Comparison of ENCODE assay signal across 9 cellular contexts in genomic region chrX:17242470-17242869, GRCh38.
DNase-seq lines count a peak whose midpoint lies in the region; ATAC-seq and TF ChIP-seq lines count a peak whose summit lies in the region.
"Had no signal": no experiment of that assay in that cellular context is flagged by ENCODE, and none has a peak within 500 bp of the region (broad histone marks: within the 10 kb centered on the region; RNA-seq: fewer than 3 reads in every experiment).

No MANE protein-coding gene starts in this region.

- H4K20me1 ChIP-seq in IMR-90 (ENCODE audit: insufficient read depth, low read length) (no peaks in the 10 kb centered on the region), OCI-LY7 (ENCODE audit: insufficient read depth, low read length) (no peaks in the 10 kb centered on the region)

- H3K27me3 ChIP-seq in IMR-90 (ENCODE audit: control insufficient read depth, insufficient read depth, low read length) (peaks cover 6% of the 10 kb centered on the region), left lung (no peaks in the 10 kb centered on the region), suprapubic skin (no peaks in the 10 kb centered on the region)

- CTCF ChIA-PET in IMR-90 (lab: Yijun Ruan, JAX) (interaction anchor here (0.6 to 2.1 kb wide), 6 partner anchors 25 to 447 kb away, joined by 3 to 9 read pairs (median 3); no protein-coding TSS in a partner anchor), OCI-LY7 (lab: Charles Lee; ENCODE audit: unreplicated experiment) (no interaction called here)

- no peak overlapping the region for H3K4me3 Mint-ChIP-seq in activated T-cell treated with anti-CD3 and anti-CD28 coated beads, Interleukin-2, amount 50 U/mL, for 24 hours

- WGBS in IMR-90 (ENCODE audit: extremely low coverage in 2 of 2, insufficient read length in 1 of 2), 2 experiments = no CpG with 5 or more reads among the region's 5 CpGs
- WGBS in suprapubic skin = 21% methylated on average over 5 of the region's 5 CpGs

- BruUV-seq in IMR-90 (replicated peaks; lab: Mats Ljungman, UMichigan) = no TSS peak
- BruUV-seq in OCI-LY7 (replicated peaks; lab: Mats Ljungman, UMichigan) = no TSS peak

- H3K79me2 ChIP-seq in OCI-LY7 (ENCODE audit: insufficient read depth, low read depth, low read length) = no peaks in the 10 kb centered on the region

- H4K91ac ChIP-seq in IMR-90 (ENCODE audit: insufficient read depth, low read depth, low read length) = no peak overlapping the region

- no peak overlapping the region for H4K5ac ChIP-seq in IMR-90 (ENCODE audit: low read depth, low read length)

- H3K4me1 Mint-ChIP-seq in activated T-cell treated with anti-CD3 and anti-CD28 coated beads, Interleukin-2, amount 50 U/mL, for 24 hours (ENCODE audit: low read depth) = no peaks in the 10 kb centered on the region

- H2BK5ac ChIP-seq in IMR-90 (ENCODE audit: low read depth, low read length, poor library complexity, severe bottlenecking) = no peak overlapping the region

- no peak overlapping the region for H2AK5ac ChIP-seq in IMR-90 (ENCODE audit: low read depth, low read length)

- H3K9ac ChIP-seq in IMR-90 (ENCODE audit: low read depth, low read length) = no peak overlapping the region

- H3K27ac Mint-ChIP-seq in activated T-cell treated with anti-CD3 and anti-CD28 coated beads, Interleukin-2, amount 50 U/mL, for 24 hours = no peak overlapping the region
- H3K27ac Mint-ChIP-seq: activated naive CD4-positive, alpha-beta T cell treated with anti-CD3 and anti-CD28 coated beads, Interleukin-2, amount 50 U/mL, for 72 hours had no signal

- no peaks in the 10 kb centered on the region for H3K9me3 ChIP-seq in IMR-90 (ENCODE audit: control insufficient read depth, insufficient read depth, low read length)
- H3K9me3 ChIP-seq in OCI-LY7 (ENCODE audit: low read length) = no peaks in the 10 kb centered on the region
- no peaks in the 10 kb centered on the region for H3K9me3 ChIP-seq in left lung
- no peaks in the 10 kb centered on the region for H3K9me3 ChIP-seq in suprapubic skin

- no peak overlapping the region for H4K8ac ChIP-seq in IMR-90 (ENCODE audit: low read depth in 2 of 2, low read length in 2 of 2)

- dilution Hi-C loops in IMR-90 (cut with HindIII; ENCODE audit: low sequenced_read_pairs, unreplicated experiment) = no loop called here

- H3K36me3 ChIP-seq in IMR-90 (ENCODE audit: control insufficient read depth, insufficient read depth, low read length) = no peaks in the 10 kb centered on the region
- no peaks in the 10 kb centered on the region for H3K36me3 ChIP-seq in OCI-LY7 (ENCODE audit: insufficient read depth, low read length)
- no peaks in the 10 kb centered on the region for H3K36me3 ChIP-seq in left lung
- no peaks in the 10 kb centered on the region for H3K36me3 ChIP-seq in suprapubic skin

- H3K27ac ChIP-seq in IMR-90 (ENCODE audit: insufficient read depth, low read length) = no peak overlapping the region
- no peak overlapping the region for H3K27ac ChIP-seq in OCI-LY7 (ENCODE audit: low read depth, low read length, poor library complexity, severe bottlenecking)
- no peak overlapping the region for H3K27ac ChIP-seq in left lung
- H3K27ac ChIP-seq in suprapubic skin = no peak overlapping the region

- no peaks in the 10 kb centered on the region for H3K79me1 ChIP-seq in IMR-90 (ENCODE audit: low read depth in 1 of 2, low read length in 2 of 2)

- TF ChIP-seq EP300 in suprapubic skin (IDR thresholded peaks at IDR 0.05) = no peak

- TF ChIP-seq POLR2A in IMR-90 (IDR thresholded peaks at IDR 0.05; ENCODE audit: low read depth, low read length) (no peak), suprapubic skin (IDR thresholded peaks at IDR 0.05) (no peak)

- H3K9me1 ChIP-seq in IMR-90 (ENCODE audit: insufficient read depth, low read length) = no peaks in the 10 kb centered on the region

- H3K4ac ChIP-seq in IMR-90 (ENCODE audit: low read depth, low read length) = no peak overlapping the region

- H2BK120ac ChIP-seq in IMR-90 (ENCODE audit: low read depth, low read length) = no peak overlapping the region

- DNase-seq in activated T-cell treated with anti-CD3 and anti-CD28 coated beads for 24 hours (ENCODE audit: low read depth) = peak; percentile 11
- no peak for DNase-seq in activated T-cell treated with anti-CD3 and anti-CD28 coated beads, Interleukin-2, amount 50 U/mL, for 24 hours
- peak; percentile 55 for DNase-seq in IMR-90
- peak; percentile 21 for DNase-seq in OCI-LY7 (ENCODE audit: low spot score)
- DNase-seq in cardiac fibroblast (ENCODE audit: low read depth in 2 of 2) = peak; percentile 55 to 60
- no peak for DNase-seq in left lung
- DNase-seq in suprapubic skin (ENCODE audit: low spot score in 2 of 2) = no peak

- no peaks in the 10 kb centered on the region for H3K4me1 ChIP-seq in IMR-90 (ENCODE audit: control insufficient read depth, insufficient read depth, low read length)
- no peaks in the 10 kb centered on the region for H3K4me1 ChIP-seq in OCI-LY7 (ENCODE audit: insufficient read depth, low read length, poor library complexity, severe bottlenecking)
- H3K4me1 ChIP-seq in left lung = no peaks in the 10 kb centered on the region
- no peaks in the 10 kb centered on the region for H3K4me1 ChIP-seq in suprapubic skin

- in situ Hi-C loops in IMR-90 (cut with MboI; ENCODE audit: low sequenced_read_pairs) = loop anchor here (10.0 kb wide), 1 partner anchor 442 kb away; no protein-coding TSS in a partner anchor

- ATAC-seq in IMR-90 (ENCODE audit: low read depth) (peak; percentile 88), left lung (peak; percentile 80), GM21619 (IDR thresholded peaks at IDR 0.05; ENCODE audit: unreplicated experiment) (no peak)
- ATAC-seq: activated naive CD4-positive, alpha-beta T cell treated with anti-CD3 and anti-CD28 coated beads, Interleukin-2, amount 50 U/mL, for 72 hours had no signal

- H3K9me2 ChIP-seq in OCI-LY7 (ENCODE audit: insufficient read depth, low read length) = no peaks in the 10 kb centered on the region

- no peak overlapping the region for H3K4me2 ChIP-seq in IMR-90 (ENCODE audit: low read depth, low read length)
- no peak overlapping the region for H3K4me2 ChIP-seq in OCI-LY7 (ENCODE audit: low read length)

- intact Hi-C loops in IMR-90 (cut with micrococcal nuclease) = loop anchor here (1.0 to 5.0 kb wide), 5 partner anchors 133 to 968 kb away; partner anchors contain the start of gene NHS
- intact Hi-C loops in OCI-LY7 (cut with micrococcal nuclease; ENCODE audit: unreplicated experiment) = loop anchor here (10.0 kb wide), 1 partner anchor 352 kb away; no protein-coding TSS in a partner anchor
- intact Hi-C loops in left lung (cut with DNase I) = no loop called here

- no peak overlapping the region for H2AFZ ChIP-seq in IMR-90 (replicated peaks; ENCODE audit: low read length, poor library complexity)
- no peak overlapping the region for H2AFZ ChIP-seq in OCI-LY7 (ENCODE audit: low read length)

- H3K9me3 Mint-ChIP-seq in activated T-cell treated with anti-CD3 and anti-CD28 coated beads, Interleukin-2, amount 50 U/mL, for 24 hours = no peaks in the 10 kb centered on the region
- H3K9me3 Mint-ChIP-seq: activated naive CD4-positive, alpha-beta T cell treated with anti-CD3 and anti-CD28 coated beads, Interleukin-2, amount 50 U/mL, for 72 hours had no signal

- no peak overlapping the region for H3K18ac ChIP-seq in IMR-90 (ENCODE audit: low read depth, low read length)

- no peak overlapping the region for H2BK20ac ChIP-seq in IMR-90 (ENCODE audit: low read depth, low read length)

- no peak overlapping the region for H3K56ac ChIP-seq in IMR-90 (ENCODE audit: extremely low read depth, insufficient read depth, low read length)

- POLR2A ChIA-PET in IMR-90 (lab: Charles Lee; ENCODE audit: unreplicated experiment) = no interaction called here
- POLR2A ChIA-PET in OCI-LY7 (lab: Charles Lee) = interaction anchor here (0.6 kb wide), 1 partner anchor 249 kb away, joined by 3 read pairs; no protein-coding TSS in a partner anchor

- H2BK15ac ChIP-seq in IMR-90 (ENCODE audit: low read depth, low read length) = no peak overlapping the region

- peak; percentile 70 for TF ChIP-seq RAD21 in IMR-90 (IDR thresholded peaks at IDR 0.05; ENCODE audit: low read length)

- TF ChIP-seq CTCF in IMR-90 (conservative IDR thresholded peaks at IDR 0.05; ENCODE audit: low read depth, low read length) (peak; percentile 76), OCI-LY7 (conservative IDR thresholded peaks at IDR 0.05; ENCODE audit: low read length) (peak; percentile 80), cardiac fibroblast (IDR thresholded peaks at IDR 0.05; ENCODE audit: low read depth, low read length) (peak; percentile 62), left lung (IDR thresholded peaks at IDR 0.05) (peak; percentile 53 to 64), suprapubic skin (IDR thresholded peaks at IDR 0.05) (peak; percentile 48 to 54)

- H2AK9ac ChIP-seq in IMR-90 (replicated peaks; ENCODE audit: low read depth, low read length, poor library complexity) = no peak overlapping the region

- H3K36me3 Mint-ChIP-seq in activated T-cell treated with anti-CD3 and anti-CD28 coated beads, Interleukin-2, amount 50 U/mL, for 24 hours (ENCODE audit: low read depth) = no peaks in the 10 kb centered on the region
- H3K36me3 Mint-ChIP-seq: activated naive CD4-positive, alpha-beta T cell treated with anti-CD3 and anti-CD28 coated beads, Interleukin-2, amount 50 U/mL, for 72 hours had no signal

- H3K27me3 Mint-ChIP-seq in activated T-cell treated with anti-CD3 and anti-CD28 coated beads, Interleukin-2, amount 50 U/mL, for 24 hours = peaks cover 56% of the 10 kb centered on the region

- no peak overlapping the region for H3K4me3 ChIP-seq in IMR-90 (ENCODE audit: insufficient read depth, low read depth, low read length)
- no peak overlapping the region for H3K4me3 ChIP-seq in OCI-LY7 (ENCODE audit: low read depth, low read length, poor library complexity, severe bottlenecking)
- no peak overlapping the region for H3K4me3 ChIP-seq in cardiac fibroblast (replicated peaks in 1 of 2; ENCODE audit: low read depth in 2 of 2, low read length in 2 of 2)
- H3K4me3 ChIP-seq in left lung = no peak overlapping the region
- no peak overlapping the region for H3K4me3 ChIP-seq in suprapubic skin

- H3K23ac ChIP-seq in IMR-90 (ENCODE audit: low read depth, low read length) = no peak overlapping the region

- H3K14ac ChIP-seq in IMR-90 (replicated peaks; ENCODE audit: low read depth, low read length) = no peak overlapping the region

TF ChIP-seq in IMR-90, 13 proteins besides CTCF, POLR2A, EP300 and RAD21:
- TF ChIP-seq CHD1 (IDR thresholded peaks at IDR 0.05; ENCODE audit: low read depth, low read length) (no peak), SMC3 (IDR thresholded peaks at IDR 0.05; ENCODE audit: low read depth, low read length) (peak; percentile 73)

Comparison
In these comparisons a context has a peak if more than half of its experiments do, and no peak if none do; other contexts are left out.
1. DNase-seq: peak in activated T-cell treated with anti-CD3 and anti-CD28 coated beads for 24 hours (single experiment), IMR-90 (single experiment), OCI-LY7 (single experiment) and cardiac fibroblast (2 of 2); none in activated T-cell treated with anti-CD3 and anti-CD28 coated beads, Interleukin-2, amount 50 U/mL, for 24 hours (single experiment), left lung (0 of 2) and suprapubic skin (0 of 2).
2. intact Hi-C loops: an anchor here in IMR-90 (1.0 to 5.0 kb wide) and OCI-LY7 (10.0 kb wide); none called in left lung.
3. Peak in every context shown above with its lines, with median percentiles within 50 percentile points of each other: CTCF ChIP-seq.